Comparison of ENCODE assay signal across 13 cellular contexts in genomic region chr6:115582386-115582785, GRCh38.
DNase-seq lines count a peak whose midpoint lies in the region; ATAC-seq and TF ChIP-seq lines count a peak whose summit lies in the region.
"Had no signal": no experiment of that assay in that cellular context is flagged by ENCODE, and none has a peak within 500 bp of the region (broad histone marks: within the 10 kb centered on the region; RNA-seq: fewer than 3 reads in every experiment).

No MANE protein-coding gene starts in this region.

- no peak overlapping the region for H3K4me3 ChIP-seq in fibroblast of mammary gland (ENCODE audit: control insufficient read depth, low read depth, low read length)
- H3K4me3 ChIP-seq: GM12878 had no signal

- no peak for TF ChIP-seq CTCF in fibroblast of mammary gland (conservative IDR thresholded peaks at IDR 0.05; ENCODE audit: control insufficient read depth, insufficient read depth, low read depth, low read length)

- DNase-seq in EH (ENCODE audit: low read depth) (peak; percentile 59), LHCN-M2 (ENCODE audit: low read depth) (peak; percentile 36), fibroblast of mammary gland (ENCODE audit: low read depth) (peak; percentile 2), C1 segment of cervical spinal cord (lab: John Stamatoyannopoulos, UW) (no peak), SHP77 (lab: John Stamatoyannopoulos, UW) (no peak)
- DNase-seq: AML-193; CD4-positive, alpha-beta memory T cell; DMS153; DMS79; H9; KBM-7 had no signal

- no peak for ATAC-seq in HG03378 (IDR thresholded peaks at IDR 0.05; ENCODE audit: unreplicated experiment)
- ATAC-seq: GM12878 had no signal

Comparison
In these comparisons a context has a peak if more than half of its experiments do, and no peak if none do; other contexts are left out.
1. DNase-seq: peak in EH (single experiment), LHCN-M2 (single experiment) and fibroblast of mammary gland (single experiment); none in C1 segment of cervical spinal cord (0 of 14) and SHP77 (0 of 2).